Comparison of ENCODE assay signal across 25 cellular contexts in the genomic region with DNA sequence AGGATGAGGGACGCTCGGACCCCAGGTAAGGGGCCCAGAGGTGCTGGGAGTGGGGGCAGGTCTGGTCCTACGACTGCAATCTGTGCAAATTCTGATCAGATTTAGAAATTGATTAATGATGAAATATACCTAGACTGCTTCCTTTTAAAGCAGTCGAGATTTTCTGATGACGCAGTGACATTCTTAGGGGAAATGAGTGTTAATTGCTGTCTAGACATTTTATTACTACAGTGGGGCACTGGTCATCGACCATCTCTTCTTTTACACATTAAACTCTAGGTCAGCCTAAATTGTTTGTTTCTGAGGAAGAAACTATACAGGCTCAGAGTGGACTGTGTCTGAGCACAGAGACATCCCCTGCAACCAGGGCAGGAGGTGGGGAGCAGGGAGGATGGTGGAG.
"Had no signal": no experiment of that assay in that cellular context is flagged by ENCODE, and none has a peak within 500 bp of the region (broad histone marks: within the 10 kb centered on the region; RNA-seq: fewer than 3 reads in every experiment).

No MANE protein-coding gene starts in this region.

- H3K27me3 Mint-ChIP-seq: stimulated activated memory B cell treated with anti-CD40 and anti-IgM and Interleukin-4, amounts not matched to agents 10 μg/mL and 1 μg/mL and 100 μg/mL, for 72 hours had no signal

- H3K4me3 ChIP-seq: lower lobe of right lung, pancreas, prostate gland, smooth muscle cell, tibial nerve, upper lobe of left lung, vagina had no signal

- H3K4me1 ChIP-seq: lower lobe of right lung, pancreas, prostate gland, tibial nerve, upper lobe of left lung, vagina had no signal

- H3K27ac Mint-ChIP-seq: stimulated activated memory B cell treated with anti-CD40 and anti-IgM and Interleukin-4, amounts not matched to agents 10 μg/mL and 1 μg/mL and 100 μg/mL, for 72 hours; stimulated activated naive CD8-positive, alpha-beta T cell treated with anti-CD3 and anti-CD28 coated beads, Interleukin-15, amount 100 ng/mL, for 72 hours had no signal

- ATAC-seq: left cardiac atrium; left lobe of liver; lower lobe of right lung; naive thymus-derived CD8-positive, alpha-beta T cell; pancreas; right cardiac atrium; stimulated activated memory B cell treated with anti-CD40 and anti-IgM and Interleukin-4, amounts not matched to agents 10 μg/mL and 1 μg/mL and 100 μg/mL, for 72 hours; stimulated activated naive CD8-positive, alpha-beta T cell treated with anti-CD3 and anti-CD28 coated beads, Interleukin-15, amount 100 ng/mL, for 72 hours had no signal

- H3K4me3 Mint-ChIP-seq: naive thymus-derived CD8-positive, alpha-beta T cell; stimulated activated memory B cell treated with anti-CD40 and anti-IgM and Interleukin-4, amounts not matched to agents 10 μg/mL and 1 μg/mL and 100 μg/mL, for 72 hours; stimulated activated naive CD8-positive, alpha-beta T cell treated with anti-CD3 and anti-CD28 coated beads, Interleukin-15, amount 100 ng/mL, for 72 hours had no signal

- H3K4me1 Mint-ChIP-seq: naive thymus-derived CD8-positive, alpha-beta T cell; stimulated activated memory B cell treated with anti-CD40 and anti-IgM and Interleukin-4, amounts not matched to agents 10 μg/mL and 1 μg/mL and 100 μg/mL, for 72 hours; stimulated activated naive CD8-positive, alpha-beta T cell treated with anti-CD3 and anti-CD28 coated beads, Interleukin-15, amount 100 ng/mL, for 72 hours had no signal

- H3K27ac ChIP-seq: lower lobe of right lung, pancreas, prostate gland, tibial nerve, upper lobe of left lung, vagina had no signal

- DNase-seq: kidney glomerular epithelial cell; left cardiac atrium; lower lobe of right lung; mammary epithelial cell; mesenchymal stem cell; naive thymus-derived CD8-positive, alpha-beta T cell; nucleus accumbens; pancreas; posterior cingulate gyrus; retina; right cardiac atrium; stimulated activated CD4-positive, alpha-beta T cell treated with anti-CD3 and anti-CD28 coated beads, Interleukin-1b, Interleukin-23, amount 100 ng/mL, for 48 hours; stimulated activated CD4-positive, alpha-beta T cell treated with anti-CD3 and anti-CD28 coated beads, Interleukin-2, amount 100 ng/mL, for 48 hours; stimulated activated CD4-positive, alpha-beta T cell treated with anti-CD3 and anti-CD28 coated beads, Interleukin-4, amount 100 ng/mL, for 4 hours; stimulated activated CD8-positive, alpha-beta memory T cell treated with anti-CD3 and anti-CD28 coated beads, Interleukin-4, amount 100 ng/mL, for 48 hours; stimulated activated naive CD4-positive, alpha-beta T cell treated with Interleukin-2 at 50 U/mL for 16 hours; stimulated activated naive CD8-positive, alpha-beta T cell treated with anti-CD3 and anti-CD28 coated beads, Interleukin-15, amount 100 ng/mL, for 72 hours; substantia nigra; upper lobe of left lung had no signal

- H3K36me3 ChIP-seq: lower lobe of right lung, pancreas, prostate gland, tibial nerve, upper lobe of left lung, vagina had no signal

- H3K27me3 ChIP-seq: pancreas, upper lobe of left lung, vagina had no signal

- H3K36me3 Mint-ChIP-seq: naive thymus-derived CD8-positive, alpha-beta T cell; stimulated activated memory B cell treated with anti-CD40 and anti-IgM and Interleukin-4, amounts not matched to agents 10 μg/mL and 1 μg/mL and 100 μg/mL, for 72 hours had no signal

- H3K9me3 ChIP-seq: lower lobe of right lung, pancreas, prostate gland, tibial nerve, upper lobe of left lung, vagina had no signal

- H3K9me3 Mint-ChIP-seq: naive thymus-derived CD8-positive, alpha-beta T cell; stimulated activated naive CD8-positive, alpha-beta T cell treated with anti-CD3 and anti-CD28 coated beads, Interleukin-15, amount 100 ng/mL, for 72 hours had no signal

- H3K4me2 ChIP-seq: smooth muscle cell had no signal
